In genomic region chr16:4733747-4734062, GRCh38 we compare ENCODE assay signal across 1 cellular context.
TF ChIP-seq lines count a peak whose summit lies in the region.

No MANE protein-coding gene starts in this region.

TF ChIP-seq in HEK293, 187 proteins besides CTCF, POLR2A, EP300 and RAD21 (continued from another document and continues in another):
- TF ChIP-seq PRDM4 (tag by site-specific recombination; IDR thresholded peaks at IDR 0.05) (no peak), ZNF274 (IDR thresholded peaks at IDR 0.05; ENCODE audit: low read length) (no peak), ZNF274 (tag by site-specific recombination; IDR thresholded peaks at IDR 0.05; ENCODE audit: borderline replicate concordance) (no peak), ZNF280D (tag by site-specific recombination; IDR thresholded peaks at IDR 0.05) (no peak), ZNF121 (tag by site-specific recombination; IDR thresholded peaks at IDR 0.05) (no peak), ZNF600 (tag by site-specific recombination; IDR thresholded peaks at IDR 0.05) (no peak), HOXA7 (CRISPR knock-in tag; IDR thresholded peaks at IDR 0.05; ENCODE audit: borderline replicate concordance) (no peak), KLF7 (tag by site-specific recombination; IDR thresholded peaks at IDR 0.05; ENCODE audit: borderline replicate concordance) (0 out of 2 replicates have a peak, but pooled peaks have one; percentile 9), ZSCAN16 (tag by site-specific recombination; IDR thresholded peaks at IDR 0.05) (no peak), ZNF555 (tag by site-specific recombination; conservative IDR thresholded peaks at IDR 0.05) (no peak), ZNF302 (tag by site-specific recombination; IDR thresholded peaks at IDR 0.05; ENCODE audit: low read depth) (no peak), ZNF747 (tag by site-specific recombination; IDR thresholded peaks at IDR 0.05) (no peak), ZEB2 (tag by site-specific recombination; IDR thresholded peaks at IDR 0.05) (no peak), ZNF621 (tag by site-specific recombination; IDR thresholded peaks at IDR 0.05) (no peak), SP3 (tag by site-specific recombination; IDR thresholded peaks at IDR 0.05) (no peak), ZNF768 (tag by site-specific recombination; IDR thresholded peaks at IDR 0.05) (no peak), ZNF707 (tag by site-specific recombination; IDR thresholded peaks at IDR 0.05) (no peak), TRIM28 (IDR thresholded peaks at IDR 0.05; ENCODE audit: borderline replicate concordance, low read length) (no peak), ZNF585B (tag by site-specific recombination; IDR thresholded peaks at IDR 0.05) (no peak), TSHZ1 (tag by site-specific recombination; IDR thresholded peaks at IDR 0.05; ENCODE audit: borderline replicate concordance) (no peak), OVOL3 (tag by site-specific recombination; IDR thresholded peaks at IDR 0.05) (no peak), FEZF1 (tag by site-specific recombination; IDR thresholded peaks at IDR 0.05) (no peak), ZNF341 (tag by site-specific recombination; IDR thresholded peaks at IDR 0.05; ENCODE audit: low read depth) (no peak), GLI4 (tag by site-specific recombination; IDR thresholded peaks at IDR 0.05) (no peak), ZNF558 (tag by site-specific recombination; IDR thresholded peaks at IDR 0.05) (no peak), ZNF211 (tag by site-specific recombination; IDR thresholded peaks at IDR 0.05; ENCODE audit: low read depth) (no peak), EGR2 (tag by site-specific recombination; IDR thresholded peaks at IDR 0.05; ENCODE audit: low read depth) (0 out of 2 replicates have a peak, but pooled peaks have one; percentile 15), ZNF146 (tag by site-specific recombination; IDR thresholded peaks at IDR 0.05) (no peak), ZFP41 (tag by site-specific recombination; IDR thresholded peaks at IDR 0.05; ENCODE audit: borderline replicate concordance) (no peak), ZNF133 (tag by site-specific recombination; IDR thresholded peaks at IDR 0.05) (no peak), ZNF664 (tag by site-specific recombination; IDR thresholded peaks at IDR 0.05) (no peak), ZNF670 (tag by site-specific recombination; IDR thresholded peaks at IDR 0.05; ENCODE audit: low read depth) (no peak), ZNF114 (tag by site-specific recombination; IDR thresholded peaks at IDR 0.05) (no peak), GLIS2 (tag by site-specific recombination; IDR thresholded peaks at IDR 0.05) (peak; percentile 47), ZFP37 (tag by site-specific recombination; IDR thresholded peaks at IDR 0.05) (0 out of 2 replicates have a peak, but pooled peaks have one; percentile 40), WT1 (tag by site-specific recombination; IDR thresholded peaks at IDR 0.05) (no peak), ZNF501 (tag by site-specific recombination; IDR thresholded peaks at IDR 0.05) (no peak), ATF2 (tag by site-specific recombination; IDR thresholded peaks at IDR 0.05; ENCODE audit: low read depth) (no peak), ZBTB17 (tag by site-specific recombination; IDR thresholded peaks at IDR 0.05) (no peak), ZNF24 (tag by site-specific recombination; IDR thresholded peaks at IDR 0.05) (no peak)
- TF ChIP-seq, protein P1, sequence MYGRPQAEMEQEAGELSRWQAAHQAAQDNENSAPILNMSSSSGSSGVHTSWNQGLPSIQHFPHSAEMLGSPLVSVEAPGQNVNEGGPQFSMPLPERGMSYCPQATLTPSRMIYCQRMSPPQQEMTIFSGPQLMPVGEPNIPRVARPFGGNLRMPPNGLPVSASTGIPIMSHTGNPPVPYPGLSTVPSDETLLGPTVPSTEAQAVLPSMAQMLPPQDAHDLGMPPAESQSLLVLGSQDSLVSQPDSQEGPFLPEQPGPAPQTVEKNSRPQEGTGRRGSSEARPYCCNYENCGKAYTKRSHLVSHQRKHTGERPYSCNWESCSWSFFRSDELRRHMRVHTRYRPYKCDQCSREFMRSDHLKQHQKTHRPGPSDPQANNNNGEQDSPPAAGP (tag by site-specific recombination; IDR thresholded peaks at IDR 0.05): no peak
- TF ChIP-seq, protein P2, sequence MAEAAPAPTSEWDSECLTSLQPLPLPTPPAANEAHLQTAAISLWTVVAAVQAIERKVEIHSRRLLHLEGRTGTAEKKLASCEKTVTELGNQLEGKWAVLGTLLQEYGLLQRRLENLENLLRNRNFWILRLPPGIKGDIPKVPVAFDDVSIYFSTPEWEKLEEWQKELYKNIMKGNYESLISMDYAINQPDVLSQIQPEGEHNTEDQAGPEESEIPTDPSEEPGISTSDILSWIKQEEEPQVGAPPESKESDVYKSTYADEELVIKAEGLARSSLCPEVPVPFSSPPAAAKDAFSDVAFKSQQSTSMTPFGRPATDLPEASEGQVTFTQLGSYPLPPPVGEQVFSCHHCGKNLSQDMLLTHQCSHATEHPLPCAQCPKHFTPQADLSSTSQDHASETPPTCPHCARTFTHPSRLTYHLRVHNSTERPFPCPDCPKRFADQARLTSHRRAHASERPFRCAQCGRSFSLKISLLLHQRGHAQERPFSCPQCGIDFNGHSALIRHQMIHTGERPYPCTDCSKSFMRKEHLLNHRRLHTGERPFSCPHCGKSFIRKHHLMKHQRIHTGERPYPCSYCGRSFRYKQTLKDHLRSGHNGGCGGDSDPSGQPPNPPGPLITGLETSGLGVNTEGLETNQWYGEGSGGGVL (tag by site-specific recombination; IDR thresholded peaks at IDR 0.05): no peak
- TF ChIP-seq, protein P3, sequence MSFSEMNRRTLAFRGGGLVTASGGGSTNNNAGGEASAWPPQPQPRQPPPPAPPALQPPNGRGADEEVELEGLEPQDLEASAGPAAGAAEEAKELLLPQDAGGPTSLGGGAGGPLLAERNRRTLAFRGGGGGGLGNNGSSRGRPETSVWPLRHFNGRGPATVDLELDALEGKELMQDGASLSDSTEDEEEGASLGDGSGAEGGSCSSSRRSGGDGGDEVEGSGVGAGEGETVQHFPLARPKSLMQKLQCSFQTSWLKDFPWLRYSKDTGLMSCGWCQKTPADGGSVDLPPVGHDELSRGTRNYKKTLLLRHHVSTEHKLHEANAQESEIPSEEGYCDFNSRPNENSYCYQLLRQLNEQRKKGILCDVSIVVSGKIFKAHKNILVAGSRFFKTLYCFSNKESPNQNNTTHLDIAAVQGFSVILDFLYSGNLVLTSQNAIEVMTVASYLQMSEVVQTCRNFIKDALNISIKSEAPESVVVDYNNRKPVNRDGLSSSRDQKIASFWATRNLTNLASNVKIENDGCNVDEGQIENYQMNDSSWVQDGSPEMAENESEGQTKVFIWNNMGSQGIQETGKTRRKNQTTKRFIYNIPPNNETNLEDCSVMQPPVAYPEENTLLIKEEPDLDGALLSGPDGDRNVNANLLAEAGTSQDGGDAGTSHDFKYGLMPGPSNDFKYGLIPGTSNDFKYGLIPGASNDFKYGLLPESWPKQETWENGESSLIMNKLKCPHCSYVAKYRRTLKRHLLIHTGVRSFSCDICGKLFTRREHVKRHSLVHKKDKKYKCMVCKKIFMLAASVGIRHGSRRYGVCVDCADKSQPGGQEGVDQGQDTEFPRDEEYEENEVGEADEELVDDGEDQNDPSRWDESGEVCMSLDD (tag by site-specific recombination; IDR thresholded peaks at IDR 0.05): peak; percentile 44; the same call in 1 of the 2 replicates
- TF ChIP-seq, protein P4, sequence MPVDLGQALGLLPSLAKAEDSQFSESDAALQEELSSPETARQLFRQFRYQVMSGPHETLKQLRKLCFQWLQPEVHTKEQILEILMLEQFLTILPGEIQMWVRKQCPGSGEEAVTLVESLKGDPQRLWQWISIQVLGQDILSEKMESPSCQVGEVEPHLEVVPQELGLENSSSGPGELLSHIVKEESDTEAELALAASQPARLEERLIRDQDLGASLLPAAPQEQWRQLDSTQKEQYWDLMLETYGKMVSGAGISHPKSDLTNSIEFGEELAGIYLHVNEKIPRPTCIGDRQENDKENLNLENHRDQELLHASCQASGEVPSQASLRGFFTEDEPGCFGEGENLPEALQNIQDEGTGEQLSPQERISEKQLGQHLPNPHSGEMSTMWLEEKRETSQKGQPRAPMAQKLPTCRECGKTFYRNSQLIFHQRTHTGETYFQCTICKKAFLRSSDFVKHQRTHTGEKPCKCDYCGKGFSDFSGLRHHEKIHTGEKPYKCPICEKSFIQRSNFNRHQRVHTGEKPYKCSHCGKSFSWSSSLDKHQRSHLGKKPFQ (tag by site-specific recombination; IDR thresholded peaks at IDR 0.05): no peak
- TF ChIP-seq, protein P5, sequence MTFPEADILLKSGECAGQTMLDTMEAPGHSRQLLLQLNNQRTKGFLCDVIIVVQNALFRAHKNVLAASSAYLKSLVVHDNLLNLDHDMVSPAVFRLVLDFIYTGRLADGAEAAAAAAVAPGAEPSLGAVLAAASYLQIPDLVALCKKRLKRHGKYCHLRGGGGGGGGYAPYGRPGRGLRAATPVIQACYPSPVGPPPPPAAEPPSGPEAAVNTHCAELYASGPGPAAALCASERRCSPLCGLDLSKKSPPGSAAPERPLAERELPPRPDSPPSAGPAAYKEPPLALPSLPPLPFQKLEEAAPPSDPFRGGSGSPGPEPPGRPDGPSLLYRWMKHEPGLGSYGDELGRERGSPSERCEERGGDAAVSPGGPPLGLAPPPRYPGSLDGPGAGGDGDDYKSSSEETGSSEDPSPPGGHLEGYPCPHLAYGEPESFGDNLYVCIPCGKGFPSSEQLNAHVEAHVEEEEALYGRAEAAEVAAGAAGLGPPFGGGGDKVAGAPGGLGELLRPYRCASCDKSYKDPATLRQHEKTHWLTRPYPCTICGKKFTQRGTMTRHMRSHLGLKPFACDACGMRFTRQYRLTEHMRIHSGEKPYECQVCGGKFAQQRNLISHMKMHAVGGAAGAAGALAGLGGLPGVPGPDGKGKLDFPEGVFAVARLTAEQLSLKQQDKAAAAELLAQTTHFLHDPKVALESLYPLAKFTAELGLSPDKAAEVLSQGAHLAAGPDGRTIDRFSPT (tag by site-specific recombination; IDR thresholded peaks at IDR 0.05): peak; percentile 24; the same call in 1 of the 2 replicates
